In the genomic region with DNA sequence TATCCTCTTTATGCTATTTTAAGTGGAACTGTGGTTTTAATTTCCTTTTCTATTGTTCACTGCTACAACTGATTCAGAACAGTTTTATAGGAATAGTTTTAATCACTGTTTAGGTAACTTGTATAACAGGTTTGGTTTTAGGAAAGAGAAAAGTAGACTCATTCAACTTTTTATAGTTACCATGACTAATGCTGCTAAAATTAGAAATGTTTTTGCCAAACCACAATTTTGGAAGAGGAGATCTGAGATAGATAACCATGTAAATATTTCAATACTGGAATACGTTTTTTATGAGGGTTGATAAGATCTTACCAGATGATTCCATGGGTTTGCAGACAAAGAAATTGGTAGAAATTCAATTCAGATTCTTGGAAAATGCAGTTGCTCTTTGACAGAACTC, we compare ENCODE assay signal across 23 cellular contexts.
DNase-seq lines count a peak whose midpoint lies in the region; ATAC-seq, FAIRE-seq and TF ChIP-seq lines count a peak whose summit lies in the region.
"Had no signal": no experiment of that assay in that cellular context is flagged by ENCODE, and none has a peak within 500 bp of the region (broad histone marks: within the 10 kb centered on the region; RNA-seq: fewer than 3 reads in every experiment).

No MANE protein-coding gene starts in this region.

- POLR2A ChIA-PET in PC-9 (lab: Charles Lee; ENCODE audit: unreplicated experiment) = no interaction called here

- DNase-seq in DMS79 treated with DMSO at 0.1 percent for 48 hours (lab: John Stamatoyannopoulos, UW) = peak; percentile 0
- no peak for DNase-seq in DMS79 (lab: John Stamatoyannopoulos, UW)
- peak in 1 of 2 experiments; percentile 94 for DNase-seq in PC-9
- peak; percentile 9 for DNase-seq in choroid plexus epithelial cell (ENCODE audit: low read depth)
- peak; percentile 4 for DNase-seq in urothelium cell line (ENCODE audit: low spot score)
- DNase-seq in stimulated activated naive B cell treated with anti-CD40 and anti-IgM and Interleukin-4, amounts not matched to agents 10 μg/mL and 1 μg/mL and 100 μg/mL, for 72 hours = no peak
- DNase-seq in MM.1S = no peak
- DNase-seq: 8988T; activated naive CD8-positive, alpha-beta T cell treated with anti-CD3 and anti-CD28 coated beads, Interleukin-2, amount 10 ng/mL, durations not matched to agents 7 days and 5 days; DMS 273 treated with DMSO at 0.1 percent for 48 hours; effector CD8-positive, alpha-beta T cell; kidney glomerular epithelial cell; mesendoderm; NCI-H2081 treated with DMSO at 0.1 percent for 48 hours; NCI-H510A treated with DMSO at 0.1 percent for 48 hours; posterior cingulate gyrus; stimulated activated CD4-positive, alpha-beta T cell treated with anti-CD3 and anti-CD28 coated beads, Interleukin-4, amount 100 ng/mL, for 24 hours had no signal

- H3F3A ChIP-seq in PC-9 (ENCODE audit: insufficient read depth, low read depth) (peaks cover 16% of the 10 kb centered on the region), MM.1S (ENCODE audit: insufficient read depth, low read length) (no peaks in the 10 kb centered on the region)

- H3K36me3 Mint-ChIP-seq in stimulated activated naive B cell treated with anti-CD40 and anti-IgM and Interleukin-4, amounts not matched to agents 10 μg/mL and 1 μg/mL and 100 μg/mL, for 72 hours = no peaks in the 10 kb centered on the region
- H3K36me3 Mint-ChIP-seq: activated naive CD8-positive, alpha-beta T cell treated with anti-CD3 and anti-CD28 coated beads, Interleukin-2, amount 10 ng/mL, durations not matched to agents 7 days and 5 days; IgD-negative memory B cell had no signal

- CTCF ChIA-PET in PC-9 (lab: Charles Lee) = no interaction called here

- H3K4me3 ChIP-seq in PC-9 = no peak overlapping the region
- H3K4me3 ChIP-seq in choroid plexus epithelial cell (ENCODE audit: low read depth, low read length) = no peak overlapping the region
- no peak overlapping the region for H3K4me3 ChIP-seq in MM.1S (ENCODE audit: low read length)
- H3K4me3 ChIP-seq: skin epidermis had no signal

- H3K27me3 ChIP-seq in PC-9 (ENCODE audit: insufficient read depth, low read depth) = no peaks in the 10 kb centered on the region
- H3K27me3 ChIP-seq in MM.1S (replicated peaks; ENCODE audit: insufficient read depth, low read length) = no peaks in the 10 kb centered on the region

- H2AFZ ChIP-seq in PC-9 (no peak overlapping the region), MM.1S (ENCODE audit: low read length) (no peak overlapping the region)

- no peak for ATAC-seq in stimulated activated naive B cell treated with anti-CD40 and anti-IgM and Interleukin-4, amounts not matched to agents 10 μg/mL and 1 μg/mL and 100 μg/mL, for 72 hours (replicated peaks)
- no peak for ATAC-seq in HG02642 (IDR thresholded peaks at IDR 0.05; ENCODE audit: poor library complexity, unreplicated experiment)
- ATAC-seq: activated T-helper 17 cell treated with anti-CD3 and anti-CD28 coated beads, Interleukin-2, amount 50 U/mL, for 72 hours had no signal

- H3K36me3 ChIP-seq in PC-9 (ENCODE audit: low read depth) = no peaks in the 10 kb centered on the region
- H3K36me3 ChIP-seq in MM.1S (replicated peaks; ENCODE audit: insufficient read depth, low read length) = no peaks in the 10 kb centered on the region

- H3K79me2 ChIP-seq in PC-9 (ENCODE audit: low read depth) (no peaks in the 10 kb centered on the region), MM.1S (ENCODE audit: low read length) (no peaks in the 10 kb centered on the region)

- H3K27ac ChIP-seq in PC-9 (peak overlapping the region; percentile 28; the same call in 1 of the 2 replicates), MM.1S (ENCODE audit: low read length) (no peak overlapping the region)
- H3K27ac ChIP-seq: C4-2B, skin epidermis had no signal

- H3K4me1 Mint-ChIP-seq in stimulated activated naive B cell treated with anti-CD40 and anti-IgM and Interleukin-4, amounts not matched to agents 10 μg/mL and 1 μg/mL and 100 μg/mL, for 72 hours = no peaks in the 10 kb centered on the region
- H3K4me1 Mint-ChIP-seq: activated naive CD8-positive, alpha-beta T cell treated with anti-CD3 and anti-CD28 coated beads, Interleukin-2, amount 10 ng/mL, durations not matched to agents 7 days and 5 days; activated T-helper 17 cell treated with anti-CD3 and anti-CD28 coated beads, Interleukin-2, amount 50 U/mL, for 72 hours; IgD-negative memory B cell; nephron had no signal

- H3K27me3 Mint-ChIP-seq in stimulated activated naive B cell treated with anti-CD40 and anti-IgM and Interleukin-4, amounts not matched to agents 10 μg/mL and 1 μg/mL and 100 μg/mL, for 72 hours = no peaks in the 10 kb centered on the region
- H3K27me3 Mint-ChIP-seq: activated naive CD8-positive, alpha-beta T cell treated with anti-CD3 and anti-CD28 coated beads, Interleukin-2, amount 10 ng/mL, durations not matched to agents 7 days and 5 days; activated T-helper 17 cell treated with anti-CD3 and anti-CD28 coated beads, Interleukin-2, amount 50 U/mL, for 72 hours; IgD-negative memory B cell had no signal

- H4K20me1 ChIP-seq in PC-9 (ENCODE audit: insufficient read depth) (no peaks in the 10 kb centered on the region), MM.1S (ENCODE audit: insufficient read depth, low read length) (no peaks in the 10 kb centered on the region)

- H3K9me3 Mint-ChIP-seq in stimulated activated naive B cell treated with anti-CD40 and anti-IgM and Interleukin-4, amounts not matched to agents 10 μg/mL and 1 μg/mL and 100 μg/mL, for 72 hours = peaks cover 0 to 3% of the 10 kb centered on the region in 2 donors
- H3K9me3 Mint-ChIP-seq: activated naive CD8-positive, alpha-beta T cell treated with anti-CD3 and anti-CD28 coated beads, Interleukin-2, amount 10 ng/mL, durations not matched to agents 7 days and 5 days; activated T-helper 17 cell treated with anti-CD3 and anti-CD28 coated beads, Interleukin-2, amount 50 U/mL, for 72 hours had no signal

- H3K4me1 ChIP-seq in PC-9 (replicated peaks; ENCODE audit: insufficient read depth) (peaks cover 22% of the 10 kb centered on the region), MM.1S (ENCODE audit: low read length) (peaks cover 8% of the 10 kb centered on the region; the same call in 1 of the 2 replicates)

- H3K9me3 ChIP-seq in PC-9 (ENCODE audit: insufficient read depth, low read depth) (peaks cover 6% of the 10 kb centered on the region; the same call in 1 of the 2 replicates), MM.1S (replicated peaks; ENCODE audit: insufficient read depth, low read length) (no peaks in the 10 kb centered on the region)

- no peak overlapping the region for H3K9ac ChIP-seq in MM.1S (ENCODE audit: low read length)

- intact Hi-C loops in PC-9 (cut with micrococcal nuclease; ENCODE audit: unreplicated experiment) = loop anchor here (10.0 kb wide), 1 partner anchor 57 kb away; no protein-coding TSS in a partner anchor

- H3K4me2 ChIP-seq in PC-9 (peak overlapping the region; percentile 45), MM.1S (ENCODE audit: low read depth, low read length) (no peak overlapping the region)

- no peak for TF ChIP-seq CTCF in PC-9 (conservative IDR thresholded peaks at IDR 0.05)
- no peak for TF ChIP-seq CTCF in choroid plexus epithelial cell (conservative IDR thresholded peaks at IDR 0.05; ENCODE audit: low read depth, low read length)
- TF ChIP-seq CTCF in MM.1S (IDR thresholded peaks at IDR 0.05; ENCODE audit: low read length) = no peak

- no peak overlapping the region for H3K4me3 Mint-ChIP-seq in stimulated activated naive B cell treated with anti-CD40 and anti-IgM and Interleukin-4, amounts not matched to agents 10 μg/mL and 1 μg/mL and 100 μg/mL, for 72 hours
- H3K4me3 Mint-ChIP-seq: activated naive CD8-positive, alpha-beta T cell treated with anti-CD3 and anti-CD28 coated beads, Interleukin-2, amount 10 ng/mL, durations not matched to agents 7 days and 5 days; activated T-helper 17 cell treated with anti-CD3 and anti-CD28 coated beads, Interleukin-2, amount 50 U/mL, for 72 hours; IgD-negative memory B cell; nephron had no signal

- H3K9me2 ChIP-seq in PC-9 (ENCODE audit: insufficient read depth) (no peaks in the 10 kb centered on the region), MM.1S (replicated peaks; ENCODE audit: insufficient read depth, low read length) (no peaks in the 10 kb centered on the region)

- no peak overlapping the region for H3K27ac Mint-ChIP-seq in stimulated activated naive B cell treated with anti-CD40 and anti-IgM and Interleukin-4, amounts not matched to agents 10 μg/mL and 1 μg/mL and 100 μg/mL, for 72 hours
- H3K27ac Mint-ChIP-seq: activated naive CD8-positive, alpha-beta T cell treated with anti-CD3 and anti-CD28 coated beads, Interleukin-2, amount 10 ng/mL, durations not matched to agents 7 days and 5 days; activated T-helper 17 cell treated with anti-CD3 and anti-CD28 coated beads, Interleukin-2, amount 50 U/mL, for 72 hours; IgD-negative memory B cell; nephron had no signal

- BruUV-seq in PC-9 (replicated peaks; lab: Mats Ljungman, UMichigan) = no TSS peak

- FAIRE-seq in urothelium cell line (lab: Jason Lieb, UNC) = no peak

Comparison
In these comparisons a context has a peak if more than half of its experiments do, and no peak if none do; other contexts are left out.
1. DNase-seq: peak in DMS79 treated with DMSO at 0.1 percent for 48 hours (single experiment), choroid plexus epithelial cell (single experiment) and urothelium cell line (single experiment); none in DMS79 (single experiment), stimulated activated naive B cell treated with anti-CD40 and anti-IgM and Interleukin-4, amounts not matched to agents 10 μg/mL and 1 μg/mL and 100 μg/mL, for 72 hours (single experiment) and MM.1S (single experiment).